Comparison of ENCODE assay signal across 9 cellular contexts in the genomic region with DNA sequence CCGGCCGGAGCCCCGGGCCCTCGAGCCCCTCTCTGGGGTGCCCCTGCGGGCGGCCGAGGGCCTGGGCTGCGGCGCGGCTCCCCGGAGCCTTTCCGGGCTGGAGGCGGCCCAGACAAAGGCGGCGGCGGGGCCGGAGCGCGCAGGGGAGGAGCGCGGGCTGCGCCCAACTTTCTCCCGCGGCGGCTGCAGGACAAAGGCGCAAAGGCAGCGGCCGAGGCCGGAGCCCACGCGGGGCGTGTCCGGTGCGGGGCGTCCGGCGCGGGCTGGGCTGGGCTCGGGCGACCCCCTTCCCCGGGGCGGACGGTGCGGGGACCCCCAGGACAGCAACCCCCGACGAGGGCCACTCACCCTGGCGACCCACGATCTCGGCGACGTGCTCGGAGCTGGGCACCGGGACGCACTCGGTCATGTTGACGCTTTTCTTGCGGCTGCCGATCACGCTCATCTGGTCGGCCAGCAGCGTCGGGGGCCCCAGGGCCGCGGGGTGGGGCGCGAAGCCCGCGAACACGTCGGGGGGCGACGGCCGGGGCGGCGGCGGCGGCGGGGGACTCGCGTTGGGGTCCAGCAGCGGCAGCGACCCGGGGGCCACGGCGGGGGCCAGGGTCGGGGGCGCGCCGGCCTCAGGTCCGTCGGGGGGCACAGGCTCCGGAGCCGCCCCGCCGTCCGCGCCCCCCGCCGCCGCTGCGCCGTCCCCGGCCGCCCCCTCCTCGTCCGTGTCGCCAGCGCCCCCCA. TPM values are rescaled to one million over a fixed set of nuclear protein-coding genes. Genes with fewer than 3 reads are reported as not detected.
DNase-seq lines count a peak whose midpoint lies in the region; ATAC-seq and TF ChIP-seq lines count a peak whose summit lies in the region.
"Had no signal": no experiment of that assay in that cellular context is flagged by ENCODE, and none has a peak within 500 bp of the region (broad histone marks: within the 10 kb centered on the region; RNA-seq: fewer than 3 reads in every experiment).

No MANE protein-coding gene starts in this region.

- TF ChIP-seq EP300 in upper lobe of left lung (IDR thresholded peaks at IDR 0.05) = no peak

- H3K36me3 Mint-ChIP-seq in stimulated activated naive CD8-positive, alpha-beta T cell treated with anti-CD3 and anti-CD28 coated beads, Interleukin-15, Interleukin-2, amounts not matched to agents 100 ng/mL and 50 ng/mL, for 24 hours (ENCODE audit: low read depth) = no peaks in the 10 kb centered on the region
- H3K36me3 Mint-ChIP-seq in MCF 10A (ENCODE audit: insufficient read depth, unreplicated experiment) = peaks cover 4% of the 10 kb centered on the region

- no peak for ATAC-seq in stimulated activated naive CD8-positive, alpha-beta T cell treated with anti-CD3 and anti-CD28 coated beads, Interleukin-15, Interleukin-2, amounts not matched to agents 100 U/mL and 50 U/mL, for 24 hours
- no peak for ATAC-seq in left lung
- peak in 1 of 2 donors; percentile 63 for ATAC-seq in upper lobe of left lung (ENCODE audit: low FRiP score in 2 of 2)

- no peak for DNase-seq in stimulated activated naive CD8-positive, alpha-beta T cell treated with anti-CD3 and anti-CD28 coated beads, Interleukin-15, Interleukin-2, amounts not matched to agents 100 U/mL and 50 U/mL, for 24 hours
- DNase-seq in MCF 10A (ENCODE audit: unreplicated experiment) (no peak), left lung (no peak), upper lobe of left lung (peak in 1 of 2 donors; percentile 92), SHP77 (lab: John Stamatoyannopoulos, UW) (no peak), NCI-H1930 (lab: John Stamatoyannopoulos, UW) (no peak)
- DNase-seq in activated CD8-positive, alpha-beta memory T cell treated with anti-CD3 and anti-CD28 coated beads, Interleukin-2, amount 50 U/mL, for 48 hours = no peak

- peaks cover 7% of the 10 kb centered on the region for H3K27me3 Mint-ChIP-seq in stimulated activated naive CD8-positive, alpha-beta T cell treated with anti-CD3 and anti-CD28 coated beads, Interleukin-15, Interleukin-2, amounts not matched to agents 100 ng/mL and 50 ng/mL, for 24 hours
- peaks cover 17% of the 10 kb centered on the region for H3K27me3 Mint-ChIP-seq in MCF 10A (ENCODE audit: insufficient read depth, unreplicated experiment)

- peaks cover 7 to 23% of the 10 kb centered on the region in 2 donors for H3K4me1 ChIP-seq in left lung
- peaks cover 11 to 27% (median 16%) of the 10 kb centered on the region in 4 donors for H3K4me1 ChIP-seq in upper lobe of left lung

- H3K27ac Mint-ChIP-seq in stimulated activated naive CD8-positive, alpha-beta T cell treated with anti-CD3 and anti-CD28 coated beads, Interleukin-15, Interleukin-2, amounts not matched to agents 100 ng/mL and 50 ng/mL, for 24 hours = no peak overlapping the region
- H3K27ac Mint-ChIP-seq in MCF 10A (ENCODE audit: low read depth, unreplicated experiment) = no peak overlapping the region

- no peaks in the 10 kb centered on the region for H3K9me3 Mint-ChIP-seq in stimulated activated naive CD8-positive, alpha-beta T cell treated with anti-CD3 and anti-CD28 coated beads, Interleukin-15, Interleukin-2, amounts not matched to agents 100 ng/mL and 50 ng/mL, for 24 hours
- H3K9me3 Mint-ChIP-seq in MCF 10A (ENCODE audit: unreplicated experiment) = no peaks in the 10 kb centered on the region
- H3K9me3 Mint-ChIP-seq: central memory CD8-positive, alpha-beta T cell had no signal

- 0 to 2% methylated on average over 1 to 9 of the region's 108 CpGs for WGBS in upper lobe of left lung, 2 donors

- TF ChIP-seq POLR2A in upper lobe of left lung (IDR thresholded peaks at IDR 0.05) = peak in 2 of 4 donors; percentile 31 to 43

- TF ChIP-seq CTCF in MCF 10A (IDR thresholded peaks at IDR 0.05; ENCODE audit: unreplicated experiment) (no peak), left lung (IDR thresholded peaks at IDR 0.05) (no peak), upper lobe of left lung (IDR thresholded peaks at IDR 0.05) (peak in 1 of 6 experiments; percentile 12)

- POLR2A ChIA-PET in MCF 10A (lab: Yijun Ruan, JAX) = interaction anchor here (0.7 to 3.7 kb wide), 8 partner anchors 21 to 86 kb away, joined by 3 to 17 read pairs (median 4); a partner anchor contains a TSS

- H3K4me3 ChIP-seq in left lung (peak overlapping the region; percentile 58 to 64), upper lobe of left lung (peak overlapping the region; percentile 63 to 86 (median 78))

- H3K4me3 Mint-ChIP-seq in stimulated activated naive CD8-positive, alpha-beta T cell treated with anti-CD3 and anti-CD28 coated beads, Interleukin-15, Interleukin-2, amounts not matched to agents 100 ng/mL and 50 ng/mL, for 24 hours = peak overlapping the region; percentile 41
- peak overlapping the region; percentile 65 for H3K4me3 Mint-ChIP-seq in MCF 10A (ENCODE audit: unreplicated experiment)
- H3K4me3 Mint-ChIP-seq: central memory CD8-positive, alpha-beta T cell had no signal

- peak overlapping the region; percentile 74 to 87 for H3K27ac ChIP-seq in left lung
- peak overlapping the region; percentile 75 to 87 (median 84) for H3K27ac ChIP-seq in upper lobe of left lung

- CTCF ChIA-PET in MCF 10A (lab: Yijun Ruan, JAX) = no interaction called here

- H3K27me3 ChIP-seq in left lung = peaks cover 0 to 33% of the 10 kb centered on the region in 2 donors
- H3K27me3 ChIP-seq in upper lobe of left lung = peaks cover 0 to 10% (median 0%) of the 10 kb centered on the region in 4 donors

- no peaks in the 10 kb centered on the region for H3K36me3 ChIP-seq in left lung
- H3K36me3 ChIP-seq in upper lobe of left lung = no peaks in the 10 kb centered on the region

- intact Hi-C loops in MCF 10A (cut with micrococcal nuclease) (no loop called here), left lung (cut with DNase I) (no loop called here)

- BruUV-seq in MCF 10A (replicated peaks; lab: Mats Ljungman, UMichigan) = no TSS peak

- H3K9me3 ChIP-seq in left lung (no peaks in the 10 kb centered on the region), upper lobe of left lung (no peaks in the 10 kb centered on the region)

- peaks cover 6% of the 10 kb centered on the region for H3K4me1 Mint-ChIP-seq in stimulated activated naive CD8-positive, alpha-beta T cell treated with anti-CD3 and anti-CD28 coated beads, Interleukin-15, Interleukin-2, amounts not matched to agents 100 ng/mL and 50 ng/mL, for 24 hours (ENCODE audit: low read depth)
- H3K4me1 Mint-ChIP-seq in MCF 10A (ENCODE audit: insufficient read depth, unreplicated experiment) = no peaks in the 10 kb centered on the region

RNA-seq across cellular contexts. Expression of a gene that starts 0.8 kb away (rescaled TPM):
- total RNA-seq in MCF 10A (2022) = 18.7 and 20.0 TPM in 2 replicates
- 10 to 100 TPM; 25.2 to 42.6 TPM for total RNA-seq in left lung
- total RNA-seq in upper lobe of left lung = 10 to 100 TPM; 18.0 to 43.7 (median 26.5) TPM

RNA-seq across cellular contexts. Expression of a gene that starts 25.4 kb away (rescaled TPM):
- total RNA-seq in MCF 10A (2022) (103 and 114 TPM in 2 replicates), left lung (10 to 100 TPM; 64.7 to 91.9 TPM), upper lobe of left lung (100 to 1,000 TPM in 3 of 6 donors, 10 to 100 TPM in 3; 65.1 to 158 (median 107) TPM)

RNA-seq across cellular contexts. Expression of a gene that starts 38.0 kb away (rescaled TPM):
- total RNA-seq in MCF 10A (2022) (211 and 256 TPM in 2 replicates), left lung (100 to 1,000 TPM; 200 to 232 TPM), upper lobe of left lung (100 to 1,000 TPM in 2 of 6 donors, 10 to 100 TPM in 4; 10.5 to 216 (median 67.3) TPM)

RNA-seq across cellular contexts. Expression of a gene that starts 43.4 kb away (rescaled TPM):
- 0.21 and 0.22 TPM in 2 replicates for total RNA-seq in MCF 10A (2022)
- total RNA-seq in left lung = not detected
- total RNA-seq in upper lobe of left lung = not detected

RNA-seq across cellular contexts. Expression of a gene that starts 54.5 kb away (rescaled TPM):
- 11.1 and 13.7 TPM in 2 replicates for total RNA-seq in MCF 10A (2022)
- total RNA-seq in left lung = 1 to 10 TPM; 3.0 to 5.3 TPM
- 10 to 100 TPM in 1 of 6 donors, 1 to 10 TPM in 4, under 1 TPM in 1; 0.89 to 11.5 (median 4.9) TPM for total RNA-seq in upper lobe of left lung
